1 cellular context compared by ENCODE assay signal in genomic region chr1:15064217-15064929, GRCh38.
TF ChIP-seq lines count a peak whose summit lies in the region.

No MANE protein-coding gene starts in this region.

TF ChIP-seq in GM23338, 12 proteins besides CTCF, POLR2A, EP300 and RAD21 (continued from another document):
- no peak for TF ChIP-seq JUNB (IDR thresholded peaks at IDR 0.05; ENCODE audit: unreplicated experiment)
- TF ChIP-seq ETS1 (IDR thresholded peaks at IDR 0.05): no peak
- TF ChIP-seq ZNF462 (CRISPR knock-in tag; IDR thresholded peaks at IDR 0.05): no peak
- no peak for TF ChIP-seq ZNF114 (CRISPR knock-in tag; IDR thresholded peaks at IDR 0.05)
- TF ChIP-seq ZNF331 (CRISPR knock-in tag; IDR thresholded peaks at IDR 0.05; ENCODE audit: low read depth): no peak
